Comparison of ENCODE assay signal across 1 cellular context in genomic region chr3:143124683-143125520, GRCh38.
TF ChIP-seq lines count a peak whose summit lies in the region.

No MANE protein-coding gene starts in this region.

TF ChIP-seq in H1, 55 proteins besides CTCF, POLR2A, EP300 and RAD21 (continued from another document):
- TF ChIP-seq E2F6 (IDR thresholded peaks at IDR 0.05): no peak
- no peak for TF ChIP-seq CTBP2 (IDR thresholded peaks at IDR 0.05; ENCODE audit: borderline replicate concordance, insufficient read depth, insufficient read length, low read length)
- TF ChIP-seq TAF1 (IDR thresholded peaks at IDR 0.05; ENCODE audit: low read depth, low read length): no peak
